In genomic region chrX:50941638-50942037, GRCh38 we compare ENCODE assay signal across 11 cellular contexts. TPM values are rescaled to one million over a fixed set of nuclear protein-coding genes. Genes with fewer than 3 reads are reported as not detected.
A peak's percentile ranks its signal among the peaks of the same experiment; 100 is the strongest.
DNase-seq lines count a peak whose midpoint lies in the region; ATAC-seq and TF ChIP-seq lines count a peak whose summit lies in the region.
"Had no signal": no experiment of that assay in that cellular context is flagged by ENCODE, and none has a peak within 500 bp of the region (broad histone marks: within the 10 kb centered on the region; RNA-seq: fewer than 3 reads in every experiment).

No MANE protein-coding gene starts in this region.

- H3K4me3 ChIP-seq in BE2C (ENCODE audit: low read depth, low read length) = no peak overlapping the region
- no peak overlapping the region for H3K4me3 ChIP-seq in GM23248
- H3K4me3 ChIP-seq: adrenal gland had no signal

- no peaks in the 10 kb centered on the region for H3K79me2 ChIP-seq in GM23248 (ENCODE audit: insufficient read depth)

- H3K27me3 Mint-ChIP-seq in glutamatergic neuron (ENCODE audit: unreplicated experiment) = no peaks in the 10 kb centered on the region

- H3K9ac ChIP-seq in GM23248 = no peak overlapping the region

- no peak overlapping the region for H3K27ac Mint-ChIP-seq in glutamatergic neuron (ENCODE audit: unreplicated experiment)

- TF ChIP-seq CTCF in BE2C (IDR thresholded peaks at IDR 0.05; ENCODE audit: low read depth, low read length) (peak; percentile 58), glutamatergic neuron (IDR thresholded peaks at IDR 0.05; ENCODE audit: partially characterized antibody, unreplicated experiment) (no peak)

- H3K36me3 ChIP-seq in BE2C (no peaks in the 10 kb centered on the region), GM23248 (ENCODE audit: low read depth) (no peaks in the 10 kb centered on the region)
- H3K36me3 ChIP-seq: adrenal gland had no signal

- no peaks in the 10 kb centered on the region for H3K9me3 ChIP-seq in BE2C
- no peaks in the 10 kb centered on the region for H3K9me3 ChIP-seq in GM23248 (ENCODE audit: low read depth)
- H3K9me3 ChIP-seq: adrenal gland had no signal

- H3K4me1 Mint-ChIP-seq in glutamatergic neuron (ENCODE audit: low read depth, unreplicated experiment) = no peaks in the 10 kb centered on the region

- no peak overlapping the region for H3K4me3 Mint-ChIP-seq in glutamatergic neuron (ENCODE audit: unreplicated experiment)

- no peaks in the 10 kb centered on the region for H3K36me3 Mint-ChIP-seq in glutamatergic neuron (ENCODE audit: unreplicated experiment)

- no peaks in the 10 kb centered on the region for H3K9me2 ChIP-seq in GM23248 (ENCODE audit: insufficient read depth)

- intact Hi-C loops in left colon (cut with DNase I, micrococcal nuclease) = no loop called here

- H3K27me3 ChIP-seq in BE2C = no peaks in the 10 kb centered on the region
- H3K27me3 ChIP-seq in GM23248 (replicated peaks; ENCODE audit: insufficient read depth) = no peaks in the 10 kb centered on the region

- H3K4me2 ChIP-seq in GM23248 (ENCODE audit: unreplicated experiment) = no peak overlapping the region

- no peaks in the 10 kb centered on the region for H4K20me1 ChIP-seq in GM23248 (ENCODE audit: insufficient read depth)

- no peaks in the 10 kb centered on the region for H3F3A ChIP-seq in GM23248 (ENCODE audit: insufficient read depth)

- peaks cover 2% of the 10 kb centered on the region for H3K9me3 Mint-ChIP-seq in glutamatergic neuron (ENCODE audit: unreplicated experiment)

- ATAC-seq in left colon (peak; percentile 53), GM19455 (IDR thresholded peaks at IDR 0.05; ENCODE audit: unreplicated experiment) (no peak)

- H3K4me1 ChIP-seq in BE2C (no peaks in the 10 kb centered on the region), GM23248 (ENCODE audit: insufficient read depth) (no peaks in the 10 kb centered on the region)
- H3K4me1 ChIP-seq: adrenal gland had no signal

- no peak overlapping the region for H3K27ac ChIP-seq in GM23248
- H3K27ac ChIP-seq: adrenal gland had no signal

- DNase-seq in BE2C (peak; percentile 24), GM23248 (peak; percentile 7), left colon (peak in 1 of 2 donors; percentile 28), glutamatergic neuron (no peak), hepatic stellate cell (ENCODE audit: low spot score) (no peak), epidermal melanocyte (ENCODE audit: insufficient read length, low spot score) (no peak)
- peak; percentile 0 for DNase-seq in activated CD4-positive, alpha-beta T cell treated with anti-CD3 and anti-CD28 coated beads, Interleukin-2, amount 50 U/mL, for 1 hour
- DNase-seq: NCI-H1930 had no signal

- 42 to 44% methylated on average over 2 to 3 of the region's 3 CpGs for WGBS in GM23248 (ENCODE audit: low coverage in 1 of 2, low lambda C conversion rate in 2 of 2, missing lambda C conversion rate in 2 of 2), 2 experiments

- H2AFZ ChIP-seq in GM23248 = no peak overlapping the region

- in situ Hi-C loops in GM23248 (cut with MboI) = no loop called here

RNA-seq across cellular contexts. Expression of gene BMP15, which starts 31.1 kb away (rescaled TPM):
- not detected for polyA plus RNA-seq in BE2C (2012; ENCODE audit: insufficient read depth, insufficient read length, low read depth)
- total RNA-seq in GM23248 (2014; rRNA removed; shearing (Covaris generic)) = not detected in 2 replicates
- not detected in 2 replicates for polyA plus RNA-seq in GM23248 (2016; fragmentation: Nextera tagmentation; extraction: Ambion mirVana)
- not detected for total RNA-seq in left colon
- not detected for total RNA-seq in glutamatergic neuron (ENCODE audit: unreplicated experiment)
- total RNA-seq: adrenal gland; T-helper 1 cell treated with Interleukin-12 subunit alpha and Interleukin-12 subunit beta and Interleukin-4 antibody, amounts not matched to agents 30 ng/mL and 1 ng/mL, for 36 hours had no signal
- polyA plus RNA-seq: adrenal gland had no signal

Comparison
In these comparisons a context has a peak if more than half of its experiments do, and no peak if none do; other contexts are left out.
1. DNase-seq: peak in BE2C (single experiment), GM23248 (single experiment) and activated CD4-positive, alpha-beta T cell treated with anti-CD3 and anti-CD28 coated beads, Interleukin-2, amount 50 U/mL, for 1 hour (single experiment); none in glutamatergic neuron (single experiment), hepatic stellate cell (single experiment) and epidermal melanocyte (single experiment).